ENCODE assay signal across 16 cellular contexts in genomic region chr16:50721549-50722409, GRCh38. TPM values are rescaled to one million over a fixed set of nuclear protein-coding genes. Genes with fewer than 3 reads are reported as not detected.
DNase-seq lines count a peak whose midpoint lies in the region; ATAC-seq and TF ChIP-seq lines count a peak whose summit lies in the region.
"Had no signal": no experiment of that assay in that cellular context is flagged by ENCODE, and none has a peak within 500 bp of the region (broad histone marks: within the 10 kb centered on the region; RNA-seq: fewer than 3 reads in every experiment).

No MANE protein-coding gene starts in this region.

- H3K36me3 Mint-ChIP-seq in MCF 10A (ENCODE audit: insufficient read depth, unreplicated experiment) = no peaks in the 10 kb centered on the region
- peaks cover 7% of the 10 kb centered on the region for H3K36me3 Mint-ChIP-seq in T-helper 17 cell (ENCODE audit: low read depth)

- H3K9ac ChIP-seq in mammary epithelial cell (ENCODE audit: insufficient read depth, low read length) = no peak overlapping the region

- H3K27ac Mint-ChIP-seq in MCF 10A (ENCODE audit: low read depth, unreplicated experiment) (no peak overlapping the region), T-helper 17 cell (peak overlapping the region; percentile 3)

- no peak overlapping the region for H3K4me3 Mint-ChIP-seq in MCF 10A (ENCODE audit: unreplicated experiment)
- no peak overlapping the region for H3K4me3 Mint-ChIP-seq in T-helper 17 cell

- TF ChIP-seq CTCF in mammary epithelial cell (conservative IDR thresholded peaks at IDR 0.05 in 1 of 2, IDR thresholded peaks at IDR 0.05 in 1 of 2; ENCODE audit: extremely low read depth in 1 of 2, insufficient read depth in 1 of 2, low read depth in 1 of 2, low read length in 2 of 2) (no peak), MCF 10A (IDR thresholded peaks at IDR 0.05; ENCODE audit: unreplicated experiment) (no peak), transverse colon (IDR thresholded peaks at IDR 0.05) (no peak)

- POLR2A ChIA-PET in MCF 10A (lab: Yijun Ruan, JAX) = interaction anchor here (0.9 to 1.4 kb wide), 6 partner anchors 19 to 28 kb away, joined by 3 to 7 read pairs (median 4); partner anchors contain the start of genes CYLD and NOD2

- 79% methylated on average over 5 of the region's 6 CpGs for WGBS in mammary epithelial cell (ENCODE audit: low coverage, missing lambda C conversion rate)
- 94 to 100% methylated on average over 5 to 6 of the region's 6 CpGs for WGBS in transverse colon (ENCODE audit: low coverage in 1 of 2), 2 donors

- H4K20me1 ChIP-seq in mammary epithelial cell (ENCODE audit: insufficient read depth, low read length) = no peaks in the 10 kb centered on the region

- H3K4me2 ChIP-seq in mammary epithelial cell (ENCODE audit: insufficient read depth, low read depth, low read length) = no peak overlapping the region

- peaks cover 10% of the 10 kb centered on the region for H3K4me1 ChIP-seq in mammary epithelial cell (ENCODE audit: insufficient read depth, low read length)
- no peaks in the 10 kb centered on the region for H3K4me1 ChIP-seq in transverse colon

- DNase-seq in mammary epithelial cell (peak; percentile 75), MCF 10A (ENCODE audit: unreplicated experiment) (no peak), T-helper 17 cell (no peak), left lobe of liver (ENCODE audit: low spot score) (no peak), transverse colon (no peak), NCI-H774 (lab: John Stamatoyannopoulos, UW) (no peak)
- no peak for DNase-seq in stimulated activated CD4-positive, alpha-beta T cell treated with anti-CD3 and anti-CD28 coated beads, Interleukin-2, amount 100 ng/mL, for 48 hours
- DNase-seq: cortex of kidney; glutamatergic neuron; NCI-H187 treated with DMSO at 0.1 percent for 48 hours; stimulated activated CD4-positive, alpha-beta T cell treated with anti-CD3 and anti-CD28 coated beads, Interleukin-15, amount 100 ng/mL, for 24 hours had no signal

- H3K27ac ChIP-seq in mammary epithelial cell (ENCODE audit: insufficient read depth, low read depth, low read length) = peak overlapping the region; percentile 3
- H3K27ac ChIP-seq in transverse colon = no peak overlapping the region

- peaks cover 7% of the 10 kb centered on the region for H3K9me3 Mint-ChIP-seq in MCF 10A (ENCODE audit: unreplicated experiment)

- TF ChIP-seq POLR2A in transverse colon (IDR thresholded peaks at IDR 0.05) = no peak

- H3K4me1 Mint-ChIP-seq in MCF 10A (ENCODE audit: insufficient read depth, unreplicated experiment) (peaks cover 6% of the 10 kb centered on the region), T-helper 17 cell (peaks cover 21% of the 10 kb centered on the region)

- no TSS peak for BruUV-seq in mammary epithelial cell (replicated peaks; lab: Mats Ljungman, UMichigan)
- BruUV-seq in MCF 10A (replicated peaks; lab: Mats Ljungman, UMichigan) = no TSS peak

- CTCF ChIA-PET in mammary epithelial cell (lab: Charles Lee; ENCODE audit: low non-redundant PET) (no interaction called here), MCF 10A (lab: Yijun Ruan, JAX) (interaction anchor here (0.6 to 1.3 kb wide), 6 partner anchors 15 to 76 kb away, joined by 3 to 4 read pairs (median 3); no protein-coding TSS in a partner anchor)

- H3K27me3 Mint-ChIP-seq in MCF 10A (ENCODE audit: insufficient read depth, unreplicated experiment) (no peaks in the 10 kb centered on the region), T-helper 17 cell (no peaks in the 10 kb centered on the region)

- in situ Hi-C loops in mammary epithelial cell (cut with MboI; ENCODE audit: low sequenced_read_pairs in 2 of 2) = no loop called here
- in situ Hi-C loops in transverse colon (cut with MboI; ENCODE audit: low pct_ligation_motif_present in 1 of 4, low pct_unique_long_range_greater_than_20kb in 1 of 4, low sequenced_read_pairs in 3 of 4) = no loop called here

- dilution Hi-C loops in mammary epithelial cell (cut with HindIII; ENCODE audit: low sequenced_read_pairs) = no loop called here

- H3K4me3 ChIP-seq in mammary epithelial cell (replicated peaks in 1 of 3; ENCODE audit: insufficient read depth in 1 of 3, low read depth in 2 of 3, low read length in 3 of 3) = no peak overlapping the region
- no peak overlapping the region for H3K4me3 ChIP-seq in transverse colon

- no peaks in the 10 kb centered on the region for H3K79me2 ChIP-seq in mammary epithelial cell (ENCODE audit: insufficient read depth, low read length)

- no peak for TF ChIP-seq EP300 in transverse colon (IDR thresholded peaks at IDR 0.05; ENCODE audit: low read depth)

- H2AFZ ChIP-seq in mammary epithelial cell (ENCODE audit: low read depth, low read length) = no peak overlapping the region

- H3K9me3 ChIP-seq in mammary epithelial cell (replicated peaks; ENCODE audit: insufficient read depth, low read length) = no peaks in the 10 kb centered on the region
- H3K9me3 ChIP-seq in T-helper 17 cell (ENCODE audit: control insufficient read depth, low read length, poor library complexity, severe bottlenecking) = no peaks in the 10 kb centered on the region
- H3K9me3 ChIP-seq in transverse colon = no peaks in the 10 kb centered on the region

- no peaks in the 10 kb centered on the region for H3K36me3 ChIP-seq in mammary epithelial cell (ENCODE audit: insufficient read depth, low read length)
- no peaks in the 10 kb centered on the region for H3K36me3 ChIP-seq in transverse colon

- intact Hi-C loops in mammary epithelial cell (cut with micrococcal nuclease) = no loop called here
- intact Hi-C loops in MCF 10A (cut with micrococcal nuclease) = no loop called here
- intact Hi-C loops in transverse colon (cut with DNase I; ENCODE audit: low total_unique reads) = no loop called here

- H3K27me3 ChIP-seq in mammary epithelial cell (ENCODE audit: insufficient read depth, low read length) = no peaks in the 10 kb centered on the region
- H3K27me3 ChIP-seq in transverse colon = no peaks in the 10 kb centered on the region

- ATAC-seq in T-helper 17 cell (no peak), left lobe of liver (peak; percentile 60)
- ATAC-seq: Panc1, SK-N-SH treated with all-trans-retinoic acid at 6 μM for 48 hours had no signal

RNA-seq across cellular contexts. Expression of gene CYLD, which starts 20.1 kb away (rescaled TPM):
- total RNA-seq in mammary epithelial cell (10 to 100 TPM; 39.3 to 52.3 TPM), MCF 10A (2022) (53.7 and 69.1 TPM in 2 replicates), T-helper 17 cell (100 to 1,000 TPM; 411 to 412 TPM), left lobe of liver (14.4 TPM), transverse colon (10 to 100 TPM in 3 of 4 donors, 1 to 10 TPM in 1; 5.2 to 56.5 (median 34.1) TPM)
- 8.2 TPM for polyA plus RNA-seq in mammary epithelial cell
- polyA minus RNA-seq in mammary epithelial cell = 31.0 TPM

RNA-seq across cellular contexts. Expression of gene NOD2, which starts 28.4 kb away (rescaled TPM):
- total RNA-seq in mammary epithelial cell (under 1 TPM; 0.17 to 0.66 TPM), MCF 10A (2022) (1.7 and 4.2 TPM in 2 replicates), T-helper 17 cell (10 to 100 TPM in 1 of 2 donors, 1 to 10 TPM in 1; 9.4 to 16.6 TPM), left lobe of liver (0.68 TPM), transverse colon (1 to 10 TPM in 2 of 4 donors, under 1 TPM in 1, not detected in 1; 0.41 to 2.6 (median 2.2) TPM)
- polyA plus RNA-seq in mammary epithelial cell = 0.28 TPM
- 2.1 TPM for polyA minus RNA-seq in mammary epithelial cell
- total RNA-seq: astrocyte had no signal
- polyA plus RNA-seq: neural cell had no signal

RNA-seq across cellular contexts. Expression of gene SNX20, which starts 40.7 kb away (rescaled TPM):
- not detected for total RNA-seq in mammary epithelial cell
- polyA plus RNA-seq in mammary epithelial cell = not detected
- not detected for polyA minus RNA-seq in mammary epithelial cell
- total RNA-seq in MCF 10A (2022) = not detected in 2 replicates
- total RNA-seq in T-helper 17 cell = 10 to 100 TPM; 44.0 to 58.9 TPM
- total RNA-seq in left lobe of liver = 0.53 TPM
- 1 to 10 TPM in 3 of 4 donors, under 1 TPM in 1; 0.20 to 4.3 (median 2.6) TPM for total RNA-seq in transverse colon
- total RNA-seq: astrocyte, NCI-H460 had no signal
- polyA plus RNA-seq: neural cell had no signal

Comparison
In these comparisons a context has a peak if more than half of its experiments do, and no peak if none do; other contexts are left out.
1. RNA of gene SNX20, which starts 40.7 kb away (total RNA-seq): 44.0 to 58.9 TPM in T-helper 17 cell; 0.20 to 4.3 TPM in transverse colon, 0.53 TPM in left lobe of liver (single experiment), not detected in mammary epithelial cell and not detected in MCF 10A; every median in the first group is over 4 times any median in the second.